Comparison of ENCODE assay signal across 10 cellular contexts in the genomic region with DNA sequence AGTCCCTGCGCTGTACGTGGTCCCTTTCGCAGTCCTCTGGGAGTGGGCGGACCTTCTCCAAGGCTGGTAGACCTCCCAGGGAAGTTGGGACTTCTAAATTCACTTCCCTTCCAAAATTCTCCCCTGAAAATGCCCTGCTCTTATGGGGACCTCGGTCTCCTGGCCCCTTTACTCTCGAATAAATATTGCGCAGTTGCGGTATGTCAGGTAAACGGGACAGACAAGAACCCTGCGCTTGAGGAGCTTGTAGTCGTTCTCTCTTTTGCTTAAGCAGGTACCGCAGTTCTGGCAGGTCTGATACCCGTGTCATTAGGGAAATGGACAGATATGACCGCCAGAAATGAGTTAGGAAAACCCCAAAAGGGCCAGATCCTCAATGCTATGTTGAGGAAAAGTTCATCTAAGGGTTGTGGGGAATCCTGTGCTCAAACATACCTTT. TPM values are rescaled to one million over a fixed set of nuclear protein-coding genes. Genes with fewer than 3 reads are reported as not detected.
DNase-seq lines count a peak whose midpoint lies in the region; ATAC-seq and TF ChIP-seq lines count a peak whose summit lies in the region.
"Had no signal": no experiment of that assay in that cellular context is flagged by ENCODE, and none has a peak within 500 bp of the region (broad histone marks: within the 10 kb centered on the region; RNA-seq: fewer than 3 reads in every experiment).

No MANE protein-coding gene starts in this region.

- TF ChIP-seq CTCF in retinal pigment epithelial cell (conservative IDR thresholded peaks at IDR 0.05; ENCODE audit: low read depth, low read length), result no peak
- no peak for TF ChIP-seq CTCF in GM10266 (IDR thresholded peaks at IDR 0.05; ENCODE audit: control insufficient read depth, insufficient read depth, low read depth, missing control alignments)

- peak; percentile 17 for ATAC-seq in GM21360 (IDR thresholded peaks at IDR 0.05; ENCODE audit: unreplicated experiment)
- ATAC-seq in esophagus mucosa, result peak; percentile 4
- ATAC-seq in HG03108 (IDR thresholded peaks at IDR 0.05; ENCODE audit: unreplicated experiment), result no peak
- ATAC-seq in GM18909 (IDR thresholded peaks at IDR 0.05; ENCODE audit: poor library complexity, unreplicated experiment), result no peak
- no peak for ATAC-seq in GM19035 (IDR thresholded peaks at IDR 0.05; ENCODE audit: unreplicated experiment)

- DNase-seq in OCI-M1 (lab: John Stamatoyannopoulos, UW) (peak; percentile 50), retinal pigment epithelial cell (ENCODE audit: low read depth) (no peak), GM10266 (ENCODE audit: extremely low spot score) (no peak)

- H3K4me3 ChIP-seq in retinal pigment epithelial cell (ENCODE audit: low read length), result peak overlapping the region; percentile 89

RNA-seq across cellular contexts. Expression of a gene that starts 0.6 kb away (rescaled TPM):
- total RNA-seq in esophagus mucosa, result 15.2 TPM

RNA-seq across cellular contexts. Expression of a gene that starts 9.2 kb away (rescaled TPM):
- not detected for total RNA-seq in esophagus mucosa
- total RNA-seq: pulmonary artery endothelial cell, RPMI7951 had no signal

RNA-seq across cellular contexts. Expression of a gene that starts 35.1 kb away (rescaled TPM):
- 2,198 TPM for total RNA-seq in esophagus mucosa

RNA-seq across cellular contexts. Expression of a gene that starts 47.8 kb away (rescaled TPM):
- not detected for total RNA-seq in esophagus mucosa
- total RNA-seq: RPMI7951 had no signal

RNA-seq across cellular contexts. Expression of a gene that starts 60.0 kb away (rescaled TPM):
- total RNA-seq in esophagus mucosa, result 20.7 TPM

Comparison
In these comparisons a context has a peak if more than half of its experiments do, and no peak if none do; other contexts are left out.
1. ATAC-seq: peak in GM21360 (single experiment) and esophagus mucosa (single experiment); none in HG03108 (single experiment), GM18909 (single experiment) and GM19035 (single experiment).